8 cellular contexts compared by ENCODE assay signal in genomic region chr12:65278576-65279386, GRCh38. TPM values are rescaled to one million over a fixed set of nuclear protein-coding genes. Genes with fewer than 3 reads are reported as not detected.
DNase-seq lines count a peak whose midpoint lies in the region; ATAC-seq and TF ChIP-seq lines count a peak whose summit lies in the region.

Gene MSRB3 (plus strand): TSS chr12:65278683. CDS start chr12:65308580, 29,897 bp downstream.

- TF ChIP-seq CTCF in CD4-positive, alpha-beta T cell (IDR thresholded peaks at IDR 0.05): no peak
- no peak for TF ChIP-seq CTCF in HL-60 (IDR thresholded peaks at IDR 0.05; ENCODE audit: insufficient read depth, low read length)
- no peak for TF ChIP-seq CTCF in tibial artery (IDR thresholded peaks at IDR 0.05)

- intact Hi-C loops in CD4-positive, alpha-beta T cell (cut with DNase I, micrococcal nuclease): no loop called here
- intact Hi-C loops in activated CD4-positive, alpha-beta memory T cell treated with anti-CD3 and anti-CD28 coated beads for 36 hours (cut with micrococcal nuclease): no loop called here
- intact Hi-C loops in tibial artery (cut with DNase I; ENCODE audit: low total_unique reads): loop anchor here (10.0 kb wide), 1 partner anchor 114 kb away; the partner anchor contains the start of gene LEMD3

- no peak for ATAC-seq in CD4-positive, alpha-beta T cell (ENCODE audit: poor library complexity)
- peak; percentile 78 for ATAC-seq in GM19351 (IDR thresholded peaks at IDR 0.05; ENCODE audit: unreplicated experiment)

- H3K4me1 ChIP-seq in esophagus (ENCODE audit: control insufficient read depth in 2 of 2, insufficient read depth in 2 of 2, low read length in 1 of 2) (peaks cover 3 to 4% of the 10 kb centered on the region in 2 donors), tibial artery (peaks cover 0 to 55% (median 24%) of the 10 kb centered on the region in 4 donors)

- no peaks in the 10 kb centered on the region for H3K9me3 Mint-ChIP-seq in CD4-positive, alpha-beta T cell
- H3K9me3 Mint-ChIP-seq in activated CD4-positive, alpha-beta memory T cell treated with anti-CD3 and anti-CD28 coated beads for 36 hours: no peaks in the 10 kb centered on the region

- H3K27ac ChIP-seq in CD4-positive, alpha-beta T cell (ENCODE audit: low read depth, low read length): no peak within 1 kb of the TSS
- peak within 1 kb of the TSS; percentile 88 for H3K27ac ChIP-seq in HL-60 (replicated peaks)
- H3K27ac ChIP-seq in esophagus (ENCODE audit: low read depth in 2 of 2, low read length in 1 of 2): peak within 1 kb of the TSS; percentile 84 to 89
- H3K27ac ChIP-seq in tibial artery: peak within 1 kb of the TSS; percentile 97 to 100

- peak in 3 of 10 experiments; percentile 0 to 4 (median 0) for DNase-seq in CD4-positive, alpha-beta T cell
- peak; percentile 33 to 53 for DNase-seq in HL-60 (ENCODE audit: low read depth in 1 of 2, low spot score in 1 of 2)
- peak; percentile 28 for DNase-seq in activated CD4-positive, alpha-beta memory T cell treated with anti-CD3 and anti-CD28 coated beads for 36 hours
- peak; percentile 63 for DNase-seq in midbrain (lab: John Stamatoyannopoulos, UW)
- peak; percentile 69 to 92 for DNase-seq in tibial artery
- no peak for DNase-seq in DMS153 (lab: John Stamatoyannopoulos, UW)

- 0 to 1% methylated on average over 53 to 88 of the region's 88 CpGs for WGBS in esophagus, 2 donors

- H3K36me3 ChIP-seq in esophagus (ENCODE audit: control insufficient read depth in 2 of 2, insufficient read depth in 2 of 2, low read length in 1 of 2) (no peaks in the 10 kb centered on the region), tibial artery (no peaks in the 10 kb centered on the region)

- peak within 1 kb of the TSS; percentile 88 for H3K4me3 ChIP-seq in HL-60 (replicated peaks; ENCODE audit: insufficient read depth, low read length)
- peak within 1 kb of the TSS; percentile 63 to 71 for H3K4me3 ChIP-seq in esophagus (ENCODE audit: low read depth in 1 of 2, low read length in 2 of 2)
- H3K4me3 ChIP-seq in tibial artery: peak within 1 kb of the TSS; percentile 86 to 98

- H3K27me3 Mint-ChIP-seq in CD4-positive, alpha-beta T cell: peaks cover 79% of the 10 kb centered on the region
- peaks cover 55% of the 10 kb centered on the region for H3K27me3 Mint-ChIP-seq in activated CD4-positive, alpha-beta memory T cell treated with anti-CD3 and anti-CD28 coated beads for 36 hours

- no peak within 1 kb of the TSS for H3K27ac Mint-ChIP-seq in CD4-positive, alpha-beta T cell
- no peak within 1 kb of the TSS for H3K27ac Mint-ChIP-seq in activated CD4-positive, alpha-beta memory T cell treated with anti-CD3 and anti-CD28 coated beads for 36 hours

- H3K4me3 Mint-ChIP-seq in CD4-positive, alpha-beta T cell: peak within 1 kb of the TSS; percentile 68
- peak within 1 kb of the TSS; percentile 48 for H3K4me3 Mint-ChIP-seq in activated CD4-positive, alpha-beta memory T cell treated with anti-CD3 and anti-CD28 coated beads for 36 hours

- H3K9me3 ChIP-seq in CD4-positive, alpha-beta T cell (ENCODE audit: control insufficient read depth, low read length): no peaks in the 10 kb centered on the region
- no peaks in the 10 kb centered on the region for H3K9me3 ChIP-seq in esophagus (ENCODE audit: control insufficient read depth in 2 of 2, insufficient read depth in 1 of 2, low read depth in 1 of 2, low read length in 1 of 2)
- H3K9me3 ChIP-seq in tibial artery: no peaks in the 10 kb centered on the region

- H3K36me3 Mint-ChIP-seq in CD4-positive, alpha-beta T cell (ENCODE audit: low read depth): no peaks in the 10 kb centered on the region
- H3K36me3 Mint-ChIP-seq in activated CD4-positive, alpha-beta memory T cell treated with anti-CD3 and anti-CD28 coated beads for 36 hours: no peaks in the 10 kb centered on the region

- CTCF ChIA-PET in CD4-positive, alpha-beta T cell (lab: Charles Lee): no interaction called here
- CTCF ChIA-PET in activated CD4-positive, alpha-beta memory T cell treated with anti-CD3 and anti-CD28 coated beads for 36 hours (lab: Charles Lee): no interaction called here

- peaks cover 5% of the 10 kb centered on the region for H3K4me1 Mint-ChIP-seq in CD4-positive, alpha-beta T cell (ENCODE audit: low read depth)
- H3K4me1 Mint-ChIP-seq in activated CD4-positive, alpha-beta memory T cell treated with anti-CD3 and anti-CD28 coated beads for 36 hours (ENCODE audit: low read depth): peaks cover 2% of the 10 kb centered on the region

- POLR2A ChIA-PET in CD4-positive, alpha-beta T cell (lab: Charles Lee): no interaction called here
- POLR2A ChIA-PET in activated CD4-positive, alpha-beta memory T cell treated with anti-CD3 and anti-CD28 coated beads for 36 hours (lab: Charles Lee): no interaction called here

- H3K27me3 ChIP-seq in CD4-positive, alpha-beta T cell (ENCODE audit: control insufficient read depth, insufficient read depth, low read length): peaks cover 46% of the 10 kb centered on the region
- H3K27me3 ChIP-seq in HL-60 (ENCODE audit: insufficient read depth, poor library complexity, severe bottlenecking) (no peaks in the 10 kb centered on the region), esophagus (ENCODE audit: control insufficient read depth in 1 of 2, insufficient read depth in 2 of 2, low read length in 2 of 2) (no peaks in the 10 kb centered on the region), tibial artery (no peaks in the 10 kb centered on the region)

RNA-seq across cellular contexts. Expression of gene MSRB3, which starts in this region (rescaled TPM):
- total RNA-seq in CD4-positive, alpha-beta T cell: under 1 TPM in 1 of 2 experiments, not detected in 1; 0.17 TPM
- total RNA-seq in activated CD4-positive, alpha-beta memory T cell treated with anti-CD3 and anti-CD28 coated beads for 36 hours: not detected
- polyA plus RNA-seq in esophagus: 10 to 100 TPM in 1 of 2 donors, 1 to 10 TPM in 1; 5.4 to 14.8 TPM

Comparison
In these comparisons a context has a peak if more than half of its experiments do, and no peak if none do; other contexts are left out.
1. Peak in DNase-seq in activated CD4-positive, alpha-beta memory T cell treated with anti-CD3 and anti-CD28 coated beads for 36 hours; RNA of the gene not detected or under 1 TPM.